10 cellular contexts compared by ENCODE assay signal in genomic region chr15:63232943-63233342, GRCh38. TPM values are rescaled to one million over a fixed set of nuclear protein-coding genes. Genes with fewer than 3 reads are reported as not detected.
DNase-seq lines count a peak whose midpoint lies in the region; ATAC-seq and TF ChIP-seq lines count a peak whose summit lies in the region.
"Had no signal": no experiment of that assay in that cellular context is flagged by ENCODE, and none has a peak within 500 bp of the region (broad histone marks: within the 10 kb centered on the region; RNA-seq: fewer than 3 reads in every experiment).

No MANE protein-coding gene starts in this region.

- no peak for DNase-seq in activated CD8-positive, alpha-beta T cell treated with anti-CD3 and anti-CD28 coated beads for 36 hours
- no peak for DNase-seq in activated CD8-positive, alpha-beta T cell treated with anti-CD3 and anti-CD28 coated beads, Interleukin-2, amount 10 ng/mL, durations not matched to agents 7 days and 5 days
- peak; percentile 49 for DNase-seq in fibroblast of villous mesenchyme (ENCODE audit: low read depth)
- no peak for DNase-seq in LoVo (ENCODE audit: low spot score)
- DNase-seq in hepatic stellate cell (ENCODE audit: low spot score), result no peak
- DNase-seq: activated CD4-positive, alpha-beta T cell treated with anti-CD3 and anti-CD28 coated beads, Interleukin-2, amount 50 U/mL, for 1 hour; activated gamma-delta T cell had no signal

- POLR2A ChIA-PET in activated CD8-positive, alpha-beta T cell treated with anti-CD3 and anti-CD28 coated beads for 36 hours (lab: Charles Lee), result interaction anchor here (1.3 to 4.1 kb wide), 3 partner anchors 18 to 75 kb away, joined by 4 to 20 read pairs (median 4); partner anchors contain the start of gene RPS27L
- POLR2A ChIA-PET in activated CD8-positive, alpha-beta T cell treated with anti-CD3 and anti-CD28 coated beads, Interleukin-2, amount 10 ng/mL, durations not matched to agents 7 days and 5 days (lab: Charles Lee), result interaction anchor here (0.7 to 1.8 kb wide), 4 partner anchors 41 to 76 kb away, joined by 4 to 11 read pairs (median 6); partner anchors contain the start of gene RPS27L

- no peaks in the 10 kb centered on the region for H3K27me3 ChIP-seq in subcutaneous abdominal adipose tissue (ENCODE audit: control insufficient read depth in 5 of 5, insufficient read depth in 4 of 5, low read length in 5 of 5)

- H3K9me3 ChIP-seq in subcutaneous abdominal adipose tissue (ENCODE audit: control insufficient read depth in 5 of 5, low read length in 5 of 5), result no peaks in the 10 kb centered on the region

- no peaks in the 10 kb centered on the region for H3K9me3 Mint-ChIP-seq in activated CD8-positive, alpha-beta T cell treated with anti-CD3 and anti-CD28 coated beads for 36 hours
- no peaks in the 10 kb centered on the region for H3K9me3 Mint-ChIP-seq in activated CD8-positive, alpha-beta T cell treated with anti-CD3 and anti-CD28 coated beads, Interleukin-2, amount 10 ng/mL, durations not matched to agents 7 days and 5 days (ENCODE audit: insufficient read depth)
- H3K9me3 Mint-ChIP-seq in activated T-helper 17 cell treated with anti-CD3 and anti-CD28 coated beads, Interleukin-2, amount 50 U/mL, for 72 hours, result no peaks in the 10 kb centered on the region

- intact Hi-C loops in activated CD8-positive, alpha-beta T cell treated with anti-CD3 and anti-CD28 coated beads for 36 hours (cut with micrococcal nuclease), result loop anchor here (5.0 kb wide), 1 partner anchor 41 kb away; no protein-coding TSS in a partner anchor

- H3K27ac ChIP-seq in subcutaneous abdominal adipose tissue (ENCODE audit: low read depth, low read length), result peak overlapping the region; percentile 91

- CTCF ChIA-PET in activated CD8-positive, alpha-beta T cell treated with anti-CD3 and anti-CD28 coated beads for 36 hours (lab: Charles Lee), result interaction anchor here (0.7 to 1.6 kb wide), 4 partner anchors 10 to 235 kb away, joined by 3 to 6 read pairs (median 3); no protein-coding TSS in a partner anchor
- CTCF ChIA-PET in activated CD8-positive, alpha-beta T cell treated with anti-CD3 and anti-CD28 coated beads, Interleukin-2, amount 10 ng/mL, durations not matched to agents 7 days and 5 days (lab: Charles Lee), result interaction anchor here (0.9 to 3.3 kb wide), 11 partner anchors 11 to 185 kb away, joined by 3 to 15 read pairs (median 4); no protein-coding TSS in a partner anchor

- ATAC-seq in activated CD8-positive, alpha-beta T cell treated with anti-CD3 and anti-CD28 coated beads for 36 hours, result no peak
- ATAC-seq in activated CD8-positive, alpha-beta T cell treated with anti-CD3 and anti-CD28 coated beads, Interleukin-2, amount 10 ng/mL, durations not matched to agents 7 days and 5 days, result no peak
- ATAC-seq in activated T-helper 17 cell treated with anti-CD3 and anti-CD28 coated beads, Interleukin-2, amount 50 U/mL, for 72 hours (replicated peaks), result no peak
- ATAC-seq in HG02852 (IDR thresholded peaks at IDR 0.05; ENCODE audit: unreplicated experiment), result no peak

- H3K4me1 Mint-ChIP-seq in activated CD8-positive, alpha-beta T cell treated with anti-CD3 and anti-CD28 coated beads for 36 hours (ENCODE audit: low read depth), result peaks cover 73% of the 10 kb centered on the region
- H3K4me1 Mint-ChIP-seq in activated CD8-positive, alpha-beta T cell treated with anti-CD3 and anti-CD28 coated beads, Interleukin-2, amount 10 ng/mL, durations not matched to agents 7 days and 5 days (ENCODE audit: low read depth), result peaks cover 69% of the 10 kb centered on the region
- H3K4me1 Mint-ChIP-seq in activated T-helper 17 cell treated with anti-CD3 and anti-CD28 coated beads, Interleukin-2, amount 50 U/mL, for 72 hours, result peaks cover 53% of the 10 kb centered on the region

- H3K36me3 ChIP-seq in subcutaneous abdominal adipose tissue (ENCODE audit: control insufficient read depth in 5 of 5, insufficient read depth in 5 of 5, low read length in 5 of 5), result no peaks in the 10 kb centered on the region

- no peak overlapping the region for H3K4me3 Mint-ChIP-seq in activated CD8-positive, alpha-beta T cell treated with anti-CD3 and anti-CD28 coated beads for 36 hours
- no peak overlapping the region for H3K4me3 Mint-ChIP-seq in activated CD8-positive, alpha-beta T cell treated with anti-CD3 and anti-CD28 coated beads, Interleukin-2, amount 10 ng/mL, durations not matched to agents 7 days and 5 days
- peak overlapping the region; percentile 58 for H3K4me3 Mint-ChIP-seq in activated T-helper 17 cell treated with anti-CD3 and anti-CD28 coated beads, Interleukin-2, amount 50 U/mL, for 72 hours

- H3K4me3 ChIP-seq in fibroblast of villous mesenchyme (ENCODE audit: low read depth, low read length) (no peak overlapping the region), subcutaneous abdominal adipose tissue (ENCODE audit: low read depth in 1 of 5, low read length in 5 of 5) (no peak overlapping the region)

- H3K27ac Mint-ChIP-seq in activated CD8-positive, alpha-beta T cell treated with anti-CD3 and anti-CD28 coated beads for 36 hours, result peak overlapping the region; percentile 76
- no peak overlapping the region for H3K27ac Mint-ChIP-seq in activated CD8-positive, alpha-beta T cell treated with anti-CD3 and anti-CD28 coated beads, Interleukin-2, amount 10 ng/mL, durations not matched to agents 7 days and 5 days
- peak overlapping the region; percentile 61 for H3K27ac Mint-ChIP-seq in activated T-helper 17 cell treated with anti-CD3 and anti-CD28 coated beads, Interleukin-2, amount 50 U/mL, for 72 hours

- TF ChIP-seq CTCF in activated CD8-positive, alpha-beta T cell treated with anti-CD3 and anti-CD28 coated beads for 36 hours (IDR thresholded peaks at IDR 0.05), result no peak
- TF ChIP-seq CTCF in fibroblast of villous mesenchyme (IDR thresholded peaks at IDR 0.05; ENCODE audit: insufficient read depth, low read depth, low read length), result no peak

- peaks cover 8 to 31% (median 26%) of the 10 kb centered on the region in 5 donors for H3K4me1 ChIP-seq in subcutaneous abdominal adipose tissue (ENCODE audit: control insufficient read depth in 5 of 5, insufficient read depth in 5 of 5, low read length in 5 of 5)

- H3K9ac ChIP-seq in subcutaneous abdominal adipose tissue (ENCODE audit: low read length in 5 of 5), result no peak overlapping the region

- H3K27me3 Mint-ChIP-seq in activated CD8-positive, alpha-beta T cell treated with anti-CD3 and anti-CD28 coated beads for 36 hours, result no peaks in the 10 kb centered on the region
- no peaks in the 10 kb centered on the region for H3K27me3 Mint-ChIP-seq in activated CD8-positive, alpha-beta T cell treated with anti-CD3 and anti-CD28 coated beads, Interleukin-2, amount 10 ng/mL, durations not matched to agents 7 days and 5 days (ENCODE audit: low read depth)
- H3K27me3 Mint-ChIP-seq in activated T-helper 17 cell treated with anti-CD3 and anti-CD28 coated beads, Interleukin-2, amount 50 U/mL, for 72 hours, result no peaks in the 10 kb centered on the region

- peaks cover 60% of the 10 kb centered on the region for H3K36me3 Mint-ChIP-seq in activated CD8-positive, alpha-beta T cell treated with anti-CD3 and anti-CD28 coated beads for 36 hours (ENCODE audit: low read depth)
- H3K36me3 Mint-ChIP-seq in activated CD8-positive, alpha-beta T cell treated with anti-CD3 and anti-CD28 coated beads, Interleukin-2, amount 10 ng/mL, durations not matched to agents 7 days and 5 days (ENCODE audit: low read depth), result peaks cover 38% of the 10 kb centered on the region
- peaks cover 67% of the 10 kb centered on the region for H3K36me3 Mint-ChIP-seq in activated T-helper 17 cell treated with anti-CD3 and anti-CD28 coated beads, Interleukin-2, amount 50 U/mL, for 72 hours (ENCODE audit: low read depth)

RNA-seq across cellular contexts. Expression of gene RAB8B, which starts 43.5 kb away (rescaled TPM):
- total RNA-seq in activated CD8-positive, alpha-beta T cell treated with anti-CD3 and anti-CD28 coated beads for 36 hours, result 100 to 1,000 TPM; 252 to 261 TPM
- 100 to 1,000 TPM; 112 to 113 TPM for total RNA-seq in activated CD8-positive, alpha-beta T cell treated with anti-CD3 and anti-CD28 coated beads, Interleukin-2, amount 10 ng/mL, durations not matched to agents 7 days and 5 days
- 100 to 1,000 TPM in 1 of 2 donors, 10 to 100 TPM in 1; 68.1 to 185 TPM for total RNA-seq in activated T-helper 17 cell treated with anti-CD3 and anti-CD28 coated beads, Interleukin-2, amount 50 U/mL, for 72 hours
- 71.5 and 97.2 TPM in 2 replicates for total RNA-seq in fibroblast of villous mesenchyme

RNA-seq across cellular contexts. Expression of gene APH1B, which starts 44.5 kb away (rescaled TPM):
- 1 to 10 TPM; 7.0 to 9.7 TPM for total RNA-seq in activated CD8-positive, alpha-beta T cell treated with anti-CD3 and anti-CD28 coated beads for 36 hours
- total RNA-seq in activated CD8-positive, alpha-beta T cell treated with anti-CD3 and anti-CD28 coated beads, Interleukin-2, amount 10 ng/mL, durations not matched to agents 7 days and 5 days, result 10 to 100 TPM in 1 of 2 experiments, 1 to 10 TPM in 1; 9.1 to 10.1 TPM
- total RNA-seq in activated T-helper 17 cell treated with anti-CD3 and anti-CD28 coated beads, Interleukin-2, amount 50 U/mL, for 72 hours, result 1 to 10 TPM; 7.8 to 8.7 TPM
- total RNA-seq in fibroblast of villous mesenchyme, result 14.5 and 19.9 TPM in 2 replicates
